In genomic region chr3:174270841-174271240, GRCh38 we compare ENCODE assay signal across 17 cellular contexts.
DNase-seq lines count a peak whose midpoint lies in the region; ATAC-seq and TF ChIP-seq lines count a peak whose summit lies in the region.
"Had no signal": no experiment of that assay in that cellular context is flagged by ENCODE, and none has a peak within 500 bp of the region (broad histone marks: within the 10 kb centered on the region; RNA-seq: fewer than 3 reads in every experiment).

No MANE protein-coding gene starts in this region.

- ATAC-seq in GM21723 (IDR thresholded peaks at IDR 0.05; ENCODE audit: unreplicated experiment) (no peak), GM18498 (IDR thresholded peaks at IDR 0.05; ENCODE audit: unreplicated experiment) (no peak)

- H3K27me3 Mint-ChIP-seq in CD14-positive monocyte (ENCODE audit: low read depth in 3 of 3) = peaks cover 0 to 3% (median 2%) of the 10 kb centered on the region in 3 donors
- H3K27me3 Mint-ChIP-seq: activated naive CD8-positive, alpha-beta T cell treated with anti-CD3 and anti-CD28 coated beads for 36 hours; stimulated activated naive CD8-positive, alpha-beta T cell treated with anti-CD3 and anti-CD28 coated beads, Interleukin-15, Interleukin-2, amounts not matched to agents 100 ng/mL and 50 ng/mL, for 24 hours had no signal

- in situ Hi-C loops in brain microvascular endothelial cell (cut with HindIII; ENCODE audit: low pct_ligation_motif_present, low sequenced_read_pairs) = no loop called here

- no peaks in the 10 kb centered on the region for H3K36me3 Mint-ChIP-seq in CD14-positive monocyte
- H3K36me3 Mint-ChIP-seq: activated naive CD8-positive, alpha-beta T cell treated with anti-CD3 and anti-CD28 coated beads for 36 hours had no signal

- H3K4me3 Mint-ChIP-seq in CD14-positive monocyte = no peak overlapping the region
- H3K4me3 Mint-ChIP-seq: activated naive CD8-positive, alpha-beta T cell treated with anti-CD3 and anti-CD28 coated beads for 36 hours; stimulated activated naive CD8-positive, alpha-beta T cell treated with anti-CD3 and anti-CD28 coated beads, Interleukin-15, Interleukin-2, amounts not matched to agents 100 ng/mL and 50 ng/mL, for 24 hours had no signal

- peaks cover 0 to 6% (median 2%) of the 10 kb centered on the region in 7 donors for H3K9me3 Mint-ChIP-seq in CD14-positive monocyte
- H3K9me3 Mint-ChIP-seq: activated naive CD8-positive, alpha-beta T cell treated with anti-CD3 and anti-CD28 coated beads for 36 hours had no signal

- H3K4me3 ChIP-seq in AG04449 (ENCODE audit: low read depth, low read length) = no peak overlapping the region
- no peak overlapping the region for H3K4me3 ChIP-seq in brain microvascular endothelial cell (ENCODE audit: low read depth, low read length)

- no peak for TF ChIP-seq CTCF in AG04449 (IDR thresholded peaks at IDR 0.05; ENCODE audit: insufficient read depth, low read length, missing control alignments)
- no peak for TF ChIP-seq CTCF in brain microvascular endothelial cell (IDR thresholded peaks at IDR 0.05; ENCODE audit: low read depth, low read length, missing control alignments)
- TF ChIP-seq CTCF in CD14-positive monocyte (IDR thresholded peaks at IDR 0.05) = no peak

- peak overlapping the region; percentile 11 for H3K27ac ChIP-seq in brain microvascular endothelial cell
- H3K27ac ChIP-seq: neutrophil had no signal

- DNase-seq in AG04449 (ENCODE audit: low read depth, low spot score) (peak; percentile 56), HCEC 1CT (peak; percentile 43), brain microvascular endothelial cell (peak; percentile 67), glomerular visceral epithelial cell (ENCODE audit: extremely low spot score) (peak; percentile 3), CD14-positive monocyte (ENCODE audit: low spot score) (no peak), NCI-H1436 treated with DMSO at 0.1 percent for 48 hours (lab: John Stamatoyannopoulos, UW) (no peak)
- DNase-seq: ACHN; activated CD4-positive, alpha-beta T cell treated with anti-CD3 and anti-CD28 coated beads for 48 hours; activated naive CD8-positive, alpha-beta T cell treated with anti-CD3 and anti-CD28 coated beads for 36 hours; erythroblast; NCI-H1930; NK-92 treated with Interleukin-12 subunit alpha and Interleukin-12 subunit beta, amount 100 ng/mL, for 24 hours; SHP77 had no signal

- no peaks in the 10 kb centered on the region for H3K36me3 ChIP-seq in brain microvascular endothelial cell (replicated peaks)
- H3K36me3 ChIP-seq: neutrophil had no signal

- POLR2A ChIA-PET in AG04449 (lab: Yijun Ruan, JAX) = interaction anchor here (0.7 kb wide), 1 partner anchor 25 kb away, joined by 5 read pairs; no protein-coding TSS in a partner anchor

- H3K27ac Mint-ChIP-seq in CD14-positive monocyte = no peak overlapping the region
- H3K27ac Mint-ChIP-seq: activated naive CD8-positive, alpha-beta T cell treated with anti-CD3 and anti-CD28 coated beads for 36 hours; stimulated activated naive CD8-positive, alpha-beta T cell treated with anti-CD3 and anti-CD28 coated beads, Interleukin-15, Interleukin-2, amounts not matched to agents 100 ng/mL and 50 ng/mL, for 24 hours had no signal

- H3K4me1 Mint-ChIP-seq in CD14-positive monocyte = no peaks in the 10 kb centered on the region
- H3K4me1 Mint-ChIP-seq: activated naive CD8-positive, alpha-beta T cell treated with anti-CD3 and anti-CD28 coated beads for 36 hours had no signal

- no peaks in the 10 kb centered on the region for H3K27me3 ChIP-seq in brain microvascular endothelial cell (replicated peaks)
- H3K27me3 ChIP-seq: neutrophil had no signal

- CTCF ChIA-PET in AG04449 (lab: Yijun Ruan, JAX) = no interaction called here

- intact Hi-C loops in CD14-positive monocyte (cut with micrococcal nuclease) = no loop called here

Comparison
In these comparisons a context has a peak if more than half of its experiments do, and no peak if none do; other contexts are left out.
1. DNase-seq: peak in AG04449 (single experiment), HCEC 1CT (single experiment), brain microvascular endothelial cell (single experiment) and glomerular visceral epithelial cell (single experiment); none in CD14-positive monocyte (single experiment) and NCI-H1436 treated with DMSO at 0.1 percent for 48 hours (single experiment).